1 cellular context compared by ENCODE assay signal in genomic region chr16:87324411-87325275, GRCh38.
A peak's percentile ranks its signal among the peaks of the same experiment; 100 is the strongest.
TF ChIP-seq lines count a peak whose summit lies in the region.

No MANE protein-coding gene starts in this region.

TF ChIP-seq in HepG2, 621 proteins besides CTCF, POLR2A, EP300 and RAD21 (continues in another document):
- no peak for TF ChIP-seq ZMAT3 (CRISPR knock-in tag; conservative IDR thresholded peaks at IDR 0.05)
- 0 out of 2 replicates have a peak, but pooled peaks have one; percentile 38 for TF ChIP-seq ZC3H13 (CRISPR knock-in tag; IDR thresholded peaks at IDR 0.05)
- no peak for TF ChIP-seq MTF1 (CRISPR knock-in tag; IDR thresholded peaks at IDR 0.05)
- no peak for TF ChIP-seq RNF2 (conservative IDR thresholded peaks at IDR 0.05; ENCODE audit: low read depth)
- TF ChIP-seq ZNF770 (CRISPR knock-in tag; IDR thresholded peaks at IDR 0.05): peak; percentile 52; the same call in 1 of the 2 replicates
- TF ChIP-seq ZNF629 (CRISPR knock-in tag; conservative IDR thresholded peaks at IDR 0.05): no peak
- TF ChIP-seq DNMT1 (CRISPR knock-in tag; IDR thresholded peaks at IDR 0.05): 0 out of 2 replicates have a peak, but pooled peaks have one; percentile 83
- no peak for TF ChIP-seq POLR2G (IDR thresholded peaks at IDR 0.05; ENCODE audit: low read depth, low read length)
- no peak for TF ChIP-seq ZNF589 (CRISPR knock-in tag; conservative IDR thresholded peaks at IDR 0.05)
- peak; percentile 45; the same call in 1 of the 2 replicates for TF ChIP-seq GABPB1 (CRISPR knock-in tag; IDR thresholded peaks at IDR 0.05)
- TF ChIP-seq ZNF460 (CRISPR knock-in tag; IDR thresholded peaks at IDR 0.05; ENCODE audit: borderline replicate concordance): no peak
- TF ChIP-seq ZNF33B (CRISPR knock-in tag; IDR thresholded peaks at IDR 0.05): no peak
- no peak for TF ChIP-seq ZNF274 (CRISPR knock-in tag; IDR thresholded peaks at IDR 0.05)
- TF ChIP-seq SMAD9 (CRISPR knock-in tag; IDR thresholded peaks at IDR 0.05): no peak
- peak; percentile 60; the same call in 1 of the 2 replicates for TF ChIP-seq NFKB2 (CRISPR knock-in tag; IDR thresholded peaks at IDR 0.05; ENCODE audit: borderline replicate concordance)
- TF ChIP-seq HBP1 (CRISPR knock-in tag; IDR thresholded peaks at IDR 0.05; ENCODE audit: low read depth): 0 out of 2 replicates have a peak, but pooled peaks have one; percentile 32
- TF ChIP-seq KDM4B (CRISPR knock-in tag; IDR thresholded peaks at IDR 0.05): no peak
- no peak for TF ChIP-seq FOXJ3 (CRISPR knock-in tag; IDR thresholded peaks at IDR 0.05; ENCODE audit: borderline replicate concordance)
- TF ChIP-seq, protein P1, sequence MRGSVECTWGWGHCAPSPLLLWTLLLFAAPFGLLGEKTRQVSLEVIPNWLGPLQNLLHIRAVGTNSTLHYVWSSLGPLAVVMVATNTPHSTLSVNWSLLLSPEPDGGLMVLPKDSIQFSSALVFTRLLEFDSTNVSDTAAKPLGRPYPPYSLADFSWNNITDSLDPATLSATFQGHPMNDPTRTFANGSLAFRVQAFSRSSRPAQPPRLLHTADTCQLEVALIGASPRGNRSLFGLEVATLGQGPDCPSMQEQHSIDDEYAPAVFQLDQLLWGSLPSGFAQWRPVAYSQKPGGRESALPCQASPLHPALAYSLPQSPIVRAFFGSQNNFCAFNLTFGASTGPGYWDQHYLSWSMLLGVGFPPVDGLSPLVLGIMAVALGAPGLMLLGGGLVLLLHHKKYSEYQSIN (CRISPR knock-in tag; IDR thresholded peaks at IDR 0.05; ENCODE audit: borderline replicate concordance): no peak
- no peak for TF ChIP-seq PLRG1 (conservative IDR thresholded peaks at IDR 0.05)
- TF ChIP-seq ZZZ3 (CRISPR knock-in tag; IDR thresholded peaks at IDR 0.05; ENCODE audit: borderline replicate concordance): no peak
- TF ChIP-seq, protein P2, sequence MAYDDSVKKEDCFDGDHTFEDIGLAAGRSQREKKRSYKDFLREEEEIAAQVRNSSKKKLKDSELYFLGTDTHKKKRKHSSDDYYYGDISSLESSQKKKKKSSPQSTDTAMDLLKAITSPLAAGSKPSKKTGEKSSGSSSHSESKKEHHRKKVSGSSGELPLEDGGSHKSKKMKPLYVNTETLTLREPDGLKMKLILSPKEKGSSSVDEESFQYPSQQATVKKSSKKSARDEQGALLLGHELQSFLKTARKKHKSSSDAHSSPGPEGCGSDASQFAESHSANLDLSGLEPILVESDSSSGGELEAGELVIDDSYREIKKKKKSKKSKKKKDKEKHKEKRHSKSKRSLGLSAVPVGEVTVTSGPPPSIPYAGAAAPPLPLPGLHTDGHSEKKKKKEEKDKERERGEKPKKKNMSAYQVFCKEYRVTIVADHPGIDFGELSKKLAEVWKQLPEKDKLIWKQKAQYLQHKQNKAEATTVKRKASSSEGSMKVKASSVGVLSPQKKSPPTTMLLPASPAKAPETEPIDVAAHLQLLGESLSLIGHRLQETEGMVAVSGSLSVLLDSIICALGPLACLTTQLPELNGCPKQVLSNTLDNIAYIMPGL (CRISPR knock-in tag; IDR thresholded peaks at IDR 0.05; ENCODE audit: borderline replicate concordance in 1 of 2, low read depth in 1 of 2): 0 out of 4 replicates have a peak, but pooled peaks of 1 of the 2 experiments have one; percentile 38
- no peak for TF ChIP-seq FOXA3 (CRISPR knock-in tag; IDR thresholded peaks at IDR 0.05)
- TF ChIP-seq PRDM15 (CRISPR knock-in tag; IDR thresholded peaks at IDR 0.05): no peak
- TF ChIP-seq ZNF761 (CRISPR knock-in tag; conservative IDR thresholded peaks at IDR 0.05): no peak
- TF ChIP-seq HNRNPLL (IDR thresholded peaks at IDR 0.05; ENCODE audit: low read depth, low read length, poor library complexity, severe bottlenecking): no peak
- TF ChIP-seq ZNF879 (CRISPR knock-in tag; IDR thresholded peaks at IDR 0.05): no peak
- no peak for TF ChIP-seq RFXANK (CRISPR knock-in tag; IDR thresholded peaks at IDR 0.05)
- TF ChIP-seq GATAD1 (CRISPR knock-in tag; IDR thresholded peaks at IDR 0.05): no peak
- TF ChIP-seq, protein P3, sequence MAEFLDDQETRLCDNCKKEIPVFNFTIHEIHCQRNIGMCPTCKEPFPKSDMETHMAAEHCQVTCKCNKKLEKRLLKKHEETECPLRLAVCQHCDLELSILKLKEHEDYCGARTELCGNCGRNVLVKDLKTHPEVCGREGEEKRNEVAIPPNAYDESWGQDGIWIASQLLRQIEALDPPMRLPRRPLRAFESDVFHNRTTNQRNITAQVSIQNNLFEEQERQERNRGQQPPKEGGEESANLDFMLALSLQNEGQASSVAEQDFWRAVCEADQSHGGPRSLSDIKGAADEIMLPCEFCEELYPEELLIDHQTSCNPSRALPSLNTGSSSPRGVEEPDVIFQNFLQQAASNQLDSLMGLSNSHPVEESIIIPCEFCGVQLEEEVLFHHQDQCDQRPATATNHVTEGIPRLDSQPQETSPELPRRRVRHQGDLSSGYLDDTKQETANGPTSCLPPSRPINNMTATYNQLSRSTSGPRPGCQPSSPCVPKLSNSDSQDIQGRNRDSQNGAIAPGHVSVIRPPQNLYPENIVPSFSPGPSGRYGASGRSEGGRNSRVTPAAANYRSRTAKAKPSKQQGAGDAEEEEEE (CRISPR knock-in tag; IDR thresholded peaks at IDR 0.05; ENCODE audit: borderline replicate concordance): no peak
- TF ChIP-seq ZNF790 (CRISPR knock-in tag; IDR thresholded peaks at IDR 0.05; ENCODE audit: borderline replicate concordance): no peak
- no peak for TF ChIP-seq ZNF281 (CRISPR knock-in tag; IDR thresholded peaks at IDR 0.05; ENCODE audit: borderline replicate concordance)
- TF ChIP-seq TARDBP (CRISPR knock-in tag; IDR thresholded peaks at IDR 0.05): 0 out of 2 replicates have a peak, but pooled peaks have one; percentile 32
- TF ChIP-seq BRCA1 (CRISPR knock-in tag; IDR thresholded peaks at IDR 0.05): no peak
- no peak for TF ChIP-seq ZNF75D (CRISPR knock-in tag; IDR thresholded peaks at IDR 0.05; ENCODE audit: borderline replicate concordance)
- TF ChIP-seq ZNF547 (CRISPR knock-in tag; IDR thresholded peaks at IDR 0.05): no peak; the same call in 1 of the 2 replicates
- 0 out of 2 replicates have a peak, but pooled peaks have one; percentile 50 for TF ChIP-seq ARID4A (CRISPR knock-in tag; IDR thresholded peaks at IDR 0.05; ENCODE audit: borderline replicate concordance)
- no peak for TF ChIP-seq WIZ (CRISPR knock-in tag; IDR thresholded peaks at IDR 0.05)
- TF ChIP-seq KDM5A (IDR thresholded peaks at IDR 0.05; ENCODE audit: borderline replicate concordance, low read length): no peak
- no peak for TF ChIP-seq KAT7 (CRISPR knock-in tag; IDR thresholded peaks at IDR 0.05; ENCODE audit: borderline replicate concordance)
- no peak for TF ChIP-seq MYPOP (CRISPR knock-in tag; IDR thresholded peaks at IDR 0.05)
- peak; percentile 91 for TF ChIP-seq MAZ (IDR thresholded peaks at IDR 0.05; ENCODE audit: borderline replicate concordance, low read depth, low read length)
- TF ChIP-seq MAZ (CRISPR knock-in tag; IDR thresholded peaks at IDR 0.05; ENCODE audit: low read depth): peak; percentile 83
